Comparison of ENCODE assay signal across 1 cellular context in the genomic region with DNA sequence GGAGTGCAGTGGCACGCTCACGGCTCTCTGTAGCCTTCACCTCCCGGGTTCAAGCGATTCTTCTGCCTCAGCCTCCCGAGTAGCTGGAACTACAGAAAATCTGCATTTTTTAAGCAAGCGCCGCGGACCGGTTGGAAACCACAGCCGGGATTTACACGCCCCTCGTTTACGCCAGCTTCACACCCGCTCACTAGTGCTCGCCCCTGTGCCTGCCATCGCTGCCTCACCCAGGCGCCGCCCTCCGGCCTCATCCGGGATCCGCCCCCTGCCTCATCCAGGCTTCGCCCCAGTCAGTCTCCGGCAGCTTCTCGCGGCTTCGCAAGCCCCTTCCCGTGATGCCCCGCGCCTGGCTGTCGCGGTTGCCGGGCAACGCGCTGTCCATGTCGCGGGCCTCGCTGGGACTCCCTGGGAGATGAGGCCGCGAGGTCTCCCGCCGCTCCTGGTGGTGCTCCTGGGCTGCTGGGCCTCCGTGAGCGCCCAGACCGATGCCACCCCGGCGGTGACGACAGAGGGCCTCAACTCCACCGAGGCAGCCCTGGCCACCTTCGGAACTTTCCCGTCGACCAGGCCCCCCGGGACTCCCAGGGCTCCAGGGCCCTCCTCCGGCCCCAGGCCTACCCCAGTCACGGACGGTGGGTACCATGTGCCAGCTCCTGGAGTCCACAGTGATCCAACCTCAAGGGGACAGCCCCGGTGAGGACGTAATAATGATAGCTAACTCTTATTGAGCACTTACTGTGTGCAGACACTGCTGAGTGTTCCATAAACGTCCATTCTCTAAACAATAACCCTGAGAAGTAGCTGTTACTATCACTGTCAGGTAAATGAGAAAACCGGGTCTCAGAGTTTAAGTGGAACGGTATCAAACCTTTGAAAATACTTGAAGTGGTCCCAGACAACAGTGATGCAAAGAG.
A peak's percentile ranks its signal among the peaks of the same experiment; 100 is the strongest.
TF ChIP-seq lines count a peak whose summit lies in the region.

A gene (plus strand): TSS at position 359 of the 914 bp plus-strand sequence. CDS start 54 bp downstream, at position 413.

TF ChIP-seq in HepG2, 621 proteins besides CTCF, POLR2A, EP300 and RAD21 (continued from another document):
- TF ChIP-seq, protein P1, sequence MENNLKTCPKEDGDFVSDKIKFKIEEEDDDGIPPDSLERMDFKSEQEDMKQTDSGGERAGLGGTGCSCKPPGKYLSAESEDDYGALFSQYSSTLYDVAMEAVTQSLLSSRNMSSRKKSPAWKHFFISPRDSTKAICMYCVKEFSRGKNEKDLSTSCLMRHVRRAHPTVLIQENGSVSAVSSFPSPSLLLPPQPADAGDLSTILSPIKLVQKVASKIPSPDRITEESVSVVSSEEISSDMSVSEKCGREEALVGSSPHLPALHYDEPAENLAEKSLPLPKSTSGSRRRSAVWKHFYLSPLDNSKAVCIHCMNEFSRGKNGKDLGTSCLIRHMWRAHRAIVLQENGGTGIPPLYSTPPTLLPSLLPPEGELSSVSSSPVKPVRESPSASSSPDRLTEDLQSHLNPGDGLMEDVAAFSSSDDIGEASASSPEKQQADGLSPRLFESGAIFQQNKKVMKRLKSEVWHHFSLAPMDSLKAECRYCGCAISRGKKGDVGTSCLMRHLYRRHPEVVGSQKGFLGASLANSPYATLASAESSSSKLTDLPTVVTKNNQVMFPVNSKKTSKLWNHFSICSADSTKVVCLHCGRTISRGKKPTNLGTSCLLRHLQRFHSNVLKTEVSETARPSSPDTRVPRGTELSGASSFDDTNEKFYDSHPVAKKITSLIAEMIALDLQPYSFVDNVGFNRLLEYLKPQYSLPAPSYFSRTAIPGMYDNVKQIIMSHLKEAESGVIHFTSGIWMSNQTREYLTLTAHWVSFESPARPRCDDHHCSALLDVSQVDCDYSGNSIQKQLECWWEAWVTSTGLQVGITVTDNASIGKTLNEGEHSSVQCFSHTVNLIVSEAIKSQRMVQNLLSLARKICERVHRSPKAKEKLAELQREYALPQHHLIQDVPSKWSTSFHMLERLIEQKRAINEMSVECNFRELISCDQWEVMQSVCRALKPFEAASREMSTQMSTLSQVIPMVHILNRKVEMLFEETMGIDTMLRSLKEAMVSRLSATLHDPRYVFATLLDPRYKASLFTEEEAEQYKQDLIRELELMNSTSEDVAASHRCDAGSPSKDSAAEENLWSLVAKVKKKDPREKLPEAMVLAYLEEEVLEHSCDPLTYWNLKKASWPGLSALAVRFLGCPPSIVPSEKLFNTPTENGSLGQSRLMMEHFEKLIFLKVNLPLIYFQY (CRISPR knock-in tag; IDR thresholded peaks at IDR 0.05; ENCODE audit: borderline replicate concordance), result peak; percentile 27; the same call in 1 of the 2 replicates
- TF ChIP-seq DPF2 (CRISPR knock-in tag; IDR thresholded peaks at IDR 0.05; ENCODE audit: borderline replicate concordance, low read depth) (no peak), XBP1 (CRISPR knock-in tag; IDR thresholded peaks at IDR 0.05) (no peak), SP5 (CRISPR knock-in tag; IDR thresholded peaks at IDR 0.05; ENCODE audit: borderline replicate concordance, low read depth) (0 out of 2 replicates have a peak, but pooled peaks have one; percentile 20), ATRX (CRISPR knock-in tag; IDR thresholded peaks at IDR 0.05; ENCODE audit: borderline replicate concordance) (no peak), MAZ (IDR thresholded peaks at IDR 0.05; ENCODE audit: borderline replicate concordance, low read depth, low read length) (no peak), MAZ (CRISPR knock-in tag; IDR thresholded peaks at IDR 0.05; ENCODE audit: low read depth) (no peak; the same call in none of the 2 replicates), THAP11 (CRISPR knock-in tag; IDR thresholded peaks at IDR 0.05) (peak; percentile 72), ZNF547 (CRISPR knock-in tag; IDR thresholded peaks at IDR 0.05) (peak; percentile 81), ZNF33A (CRISPR knock-in tag; IDR thresholded peaks at IDR 0.05; ENCODE audit: borderline replicate concordance) (no peak), ZNF619 (CRISPR knock-in tag; IDR thresholded peaks at IDR 0.05) (no peak), ZNF557 (CRISPR knock-in tag; IDR thresholded peaks at IDR 0.05) (no peak; the same call in 1 of the 2 replicates), ONECUT2 (CRISPR knock-in tag; IDR thresholded peaks at IDR 0.05) (no peak), SIX4 (CRISPR knock-in tag; IDR thresholded peaks at IDR 0.05) (no peak), POLR2G (IDR thresholded peaks at IDR 0.05; ENCODE audit: low read depth, low read length) (peak; percentile 79)
- TF ChIP-seq, protein P2, sequence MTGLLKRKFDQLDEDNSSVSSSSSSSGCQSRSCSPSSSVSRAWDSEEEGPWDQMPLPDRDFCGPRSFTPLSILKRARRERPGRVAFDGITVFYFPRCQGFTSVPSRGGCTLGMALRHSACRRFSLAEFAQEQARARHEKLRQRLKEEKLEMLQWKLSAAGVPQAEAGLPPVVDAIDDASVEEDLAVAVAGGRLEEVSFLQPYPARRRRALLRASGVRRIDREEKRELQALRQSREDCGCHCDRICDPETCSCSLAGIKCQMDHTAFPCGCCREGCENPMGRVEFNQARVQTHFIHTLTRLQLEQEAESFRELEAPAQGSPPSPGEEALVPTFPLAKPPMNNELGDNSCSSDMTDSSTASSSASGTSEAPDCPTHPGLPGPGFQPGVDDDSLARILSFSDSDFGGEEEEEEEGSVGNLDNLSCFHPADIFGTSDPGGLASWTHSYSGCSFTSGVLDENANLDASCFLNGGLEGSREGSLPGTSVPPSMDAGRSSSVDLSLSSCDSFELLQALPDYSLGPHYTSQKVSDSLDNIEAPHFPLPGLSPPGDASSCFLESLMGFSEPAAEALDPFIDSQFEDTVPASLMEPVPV (CRISPR knock-in tag; IDR thresholded peaks at IDR 0.05), result peak; percentile 63; the same call in 1 of the 2 replicates
- TF ChIP-seq, protein P3, sequence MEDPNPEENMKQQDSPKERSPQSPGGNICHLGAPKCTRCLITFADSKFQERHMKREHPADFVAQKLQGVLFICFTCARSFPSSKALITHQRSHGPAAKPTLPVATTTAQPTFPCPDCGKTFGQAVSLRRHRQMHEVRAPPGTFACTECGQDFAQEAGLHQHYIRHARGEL (CRISPR knock-in tag; IDR thresholded peaks at IDR 0.05), result no peak
- TF ChIP-seq, protein P4, sequence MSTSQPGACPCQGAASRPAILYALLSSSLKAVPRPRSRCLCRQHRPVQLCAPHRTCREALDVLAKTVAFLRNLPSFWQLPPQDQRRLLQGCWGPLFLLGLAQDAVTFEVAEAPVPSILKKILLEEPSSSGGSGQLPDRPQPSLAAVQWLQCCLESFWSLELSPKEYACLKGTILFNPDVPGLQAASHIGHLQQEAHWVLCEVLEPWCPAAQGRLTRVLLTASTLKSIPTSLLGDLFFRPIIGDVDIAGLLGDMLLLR (CRISPR knock-in tag; IDR thresholded peaks at IDR 0.05), result peak; percentile 23; the same call in 1 of the 2 replicates
- TF ChIP-seq, protein P5, sequence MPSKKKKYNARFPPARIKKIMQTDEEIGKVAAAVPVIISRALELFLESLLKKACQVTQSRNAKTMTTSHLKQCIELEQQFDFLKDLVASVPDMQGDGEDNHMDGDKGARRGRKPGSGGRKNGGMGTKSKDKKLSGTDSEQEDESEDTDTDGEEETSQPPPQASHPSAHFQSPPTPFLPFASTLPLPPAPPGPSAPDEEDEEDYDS (CRISPR knock-in tag; IDR thresholded peaks at IDR 0.05), result peak; percentile 60; the same call in 1 of the 2 replicates
